ENCODE assay signal across 16 cellular contexts in genomic region chr9:134168731-134169130, GRCh38. TPM values are rescaled to one million over a fixed set of nuclear protein-coding genes. Genes with fewer than 3 reads are reported as not detected.
DNase-seq lines count a peak whose midpoint lies in the region; ATAC-seq, FAIRE-seq and TF ChIP-seq lines count a peak whose summit lies in the region.
"Had no signal": no experiment of that assay in that cellular context is flagged by ENCODE, and none has a peak within 500 bp of the region (broad histone marks: within the 10 kb centered on the region; RNA-seq: fewer than 3 reads in every experiment).

No MANE protein-coding gene starts in this region.

- FAIRE-seq in bronchial epithelial cell (lab: Jason Lieb, UNC): no peak
- FAIRE-seq: H1 had no signal

- intact Hi-C loops in activated naive CD4-positive, alpha-beta T cell treated with anti-CD3 and anti-CD28 coated beads for 36 hours (cut with micrococcal nuclease): loop anchor here (10.0 kb wide), 1 partner anchor 156 kb away; the partner anchor contains the start of gene RXRA
- intact Hi-C loops in sciatic nerve (cut with DNase I) (no loop called here), left ventricle myocardium superior (cut with micrococcal nuclease) (no loop called here)

- no peaks in the 10 kb centered on the region for H3K9me3 ChIP-seq in Loucy (ENCODE audit: insufficient read depth, low read depth, low read length)

- H3K36me3 Mint-ChIP-seq in activated naive CD4-positive, alpha-beta T cell treated with anti-CD3 and anti-CD28 coated beads for 36 hours (ENCODE audit: low read depth): peaks cover 9% of the 10 kb centered on the region
- H3K36me3 Mint-ChIP-seq in progenitor cell of endocrine pancreas (ENCODE audit: insufficient read depth): no peaks in the 10 kb centered on the region
- H3K36me3 Mint-ChIP-seq: memory B cell had no signal

- H4K20me1 ChIP-seq in Loucy (ENCODE audit: insufficient read depth, low read length, poor library complexity, severe bottlenecking): no peaks in the 10 kb centered on the region

- TF ChIP-seq CTCF in Loucy (conservative IDR thresholded peaks at IDR 0.05; ENCODE audit: low read length) (peak; percentile 43), bronchial epithelial cell (IDR thresholded peaks at IDR 0.05; ENCODE audit: insufficient read depth, low read length, severe bottlenecking) (peak; percentile 19), progenitor cell of endocrine pancreas (IDR thresholded peaks at IDR 0.05; ENCODE audit: unreplicated experiment) (peak; percentile 28)

- peaks cover 3% of the 10 kb centered on the region for H3K9me3 Mint-ChIP-seq in activated naive CD4-positive, alpha-beta T cell treated with anti-CD3 and anti-CD28 coated beads for 36 hours
- no peaks in the 10 kb centered on the region for H3K9me3 Mint-ChIP-seq in progenitor cell of endocrine pancreas (ENCODE audit: low read depth)
- H3K9me3 Mint-ChIP-seq: memory B cell had no signal

- no peak overlapping the region for H3K4me3 ChIP-seq in Loucy (ENCODE audit: low read length, poor library complexity, severe bottlenecking)
- H3K4me3 ChIP-seq in bronchial epithelial cell (ENCODE audit: low read depth, low read length): no peak overlapping the region

- DNase-seq in activated naive CD4-positive, alpha-beta T cell treated with anti-CD3 and anti-CD28 coated beads for 36 hours: peak; percentile 17
- DNase-seq in activated naive CD4-positive, alpha-beta T cell treated with anti-CD3 and anti-CD28 coated beads, Interleukin-2, amount 50 U/mL, for 16 hours: no peak
- DNase-seq in bronchial epithelial cell (ENCODE audit: low read depth): no peak
- DNase-seq in progenitor cell of endocrine pancreas (ENCODE audit: low spot score, unreplicated experiment): no peak
- DNase-seq in sciatic nerve (ENCODE audit: low spot score): no peak
- DNase-seq in NCI-H1092 (lab: John Stamatoyannopoulos, UW): no peak
- no peak for DNase-seq in left ventricle myocardium superior
- DNase-seq: ACHN; activated T-cell treated with anti-CD3 and anti-CD28 coated beads, Interleukin-2, amount 50 U/mL, for 72 hours; amygdala; COR-L47; NCI-H524 had no signal

- H3K79me2 ChIP-seq in Loucy (ENCODE audit: insufficient read depth, low read length): peaks cover 11% of the 10 kb centered on the region; the same call in 1 of the 2 replicates

- no peaks in the 10 kb centered on the region for H3K36me3 ChIP-seq in Loucy (ENCODE audit: insufficient read depth, low read length)
- no peaks in the 10 kb centered on the region for H3K36me3 ChIP-seq in bronchial epithelial cell (ENCODE audit: control insufficient read depth, insufficient read depth, low read length)

- H3K27ac Mint-ChIP-seq in activated naive CD4-positive, alpha-beta T cell treated with anti-CD3 and anti-CD28 coated beads for 36 hours: no peak overlapping the region
- no peak overlapping the region for H3K27ac Mint-ChIP-seq in progenitor cell of endocrine pancreas
- H3K27ac Mint-ChIP-seq: activated T-cell treated with anti-CD3 and anti-CD28 coated beads, Interleukin-2, amount 50 U/mL, for 72 hours; memory B cell; T-helper 1 cell treated with Interleukin-12 subunit alpha and Interleukin-12 subunit beta and Interleukin-4 antibody, amounts not matched to agents 30 μg/mL and 1 μg/mL, for 36 hours had no signal

- no peak overlapping the region for H3K9ac ChIP-seq in Loucy (ENCODE audit: low read depth, low read length, poor library complexity, severe bottlenecking)

- H3K4me3 Mint-ChIP-seq in activated naive CD4-positive, alpha-beta T cell treated with anti-CD3 and anti-CD28 coated beads for 36 hours: no peak overlapping the region
- no peak overlapping the region for H3K4me3 Mint-ChIP-seq in progenitor cell of endocrine pancreas (ENCODE audit: low read depth)
- H3K4me3 Mint-ChIP-seq: activated T-cell treated with anti-CD3 and anti-CD28 coated beads, Interleukin-2, amount 50 U/mL, for 72 hours; memory B cell; T-helper 1 cell treated with Interleukin-12 subunit alpha and Interleukin-12 subunit beta and Interleukin-4 antibody, amounts not matched to agents 30 μg/mL and 1 μg/mL, for 36 hours had no signal

- no peak overlapping the region for H3K4me2 ChIP-seq in Loucy (ENCODE audit: low read depth, low read length, poor library complexity, severe bottlenecking)

- ATAC-seq in sciatic nerve (no peak), left ventricle myocardium superior (no peak)
- ATAC-seq: activated T-cell treated with anti-CD3 and anti-CD28 coated beads, Interleukin-2, amount 50 U/mL, for 72 hours had no signal

- H2AFZ ChIP-seq in Loucy (ENCODE audit: low read length): no peak overlapping the region

- no peaks in the 10 kb centered on the region for H3K9me2 ChIP-seq in Loucy (replicated peaks; ENCODE audit: low read depth, low read length)

- peaks cover 13% of the 10 kb centered on the region for H3K4me1 Mint-ChIP-seq in activated naive CD4-positive, alpha-beta T cell treated with anti-CD3 and anti-CD28 coated beads for 36 hours (ENCODE audit: low read depth)
- no peaks in the 10 kb centered on the region for H3K4me1 Mint-ChIP-seq in progenitor cell of endocrine pancreas (ENCODE audit: low read depth)

- H3K4me1 ChIP-seq in Loucy (ENCODE audit: insufficient read depth, low read length, poor library complexity, severe bottlenecking): peaks cover 16% of the 10 kb centered on the region

- no peaks in the 10 kb centered on the region for H3F3A ChIP-seq in Loucy (ENCODE audit: low read depth)

- H3K27me3 ChIP-seq in Loucy (ENCODE audit: insufficient read depth, low read length, poor library complexity, severe bottlenecking) (no peaks in the 10 kb centered on the region), bronchial epithelial cell (ENCODE audit: control insufficient read depth, insufficient read depth, low read length) (no peaks in the 10 kb centered on the region)

- no peaks in the 10 kb centered on the region for H3K27me3 Mint-ChIP-seq in activated naive CD4-positive, alpha-beta T cell treated with anti-CD3 and anti-CD28 coated beads for 36 hours (ENCODE audit: low read depth)
- H3K27me3 Mint-ChIP-seq in progenitor cell of endocrine pancreas: no peaks in the 10 kb centered on the region
- H3K27me3 Mint-ChIP-seq: memory B cell had no signal

- CTCF ChIA-PET in activated naive CD4-positive, alpha-beta T cell treated with anti-CD3 and anti-CD28 coated beads for 36 hours (lab: Charles Lee): interaction anchor here (0.6 to 1.2 kb wide), 5 partner anchors 133 to 499 kb away, joined by 3 read pairs; no protein-coding TSS in a partner anchor

RNA-seq across cellular contexts. Expression of gene RNU6ATAC, which starts 4.4 kb away (rescaled TPM):
- 10 to 100 TPM in 1 of 2 experiments, not detected in 1; 28.1 TPM for total RNA-seq in activated naive CD4-positive, alpha-beta T cell treated with anti-CD3 and anti-CD28 coated beads for 36 hours
- not detected in 2 replicates for total RNA-seq in bronchial epithelial cell
- total RNA-seq in progenitor cell of endocrine pancreas: 107 and 116 TPM in 2 replicates
- total RNA-seq in sciatic nerve: 193 TPM
- total RNA-seq in left ventricle myocardium superior: 94.3 TPM

RNA-seq across cellular contexts. Expression of gene WDR5, which starts 32.8 kb away (rescaled TPM):
- 10 to 100 TPM; 39.4 to 40.4 TPM for total RNA-seq in activated naive CD4-positive, alpha-beta T cell treated with anti-CD3 and anti-CD28 coated beads for 36 hours
- total RNA-seq in bronchial epithelial cell (16.1 TPM in 2 replicates), progenitor cell of endocrine pancreas (46.8 and 47.0 TPM in 2 replicates), sciatic nerve (24.9 TPM), left ventricle myocardium superior (19.6 TPM)
